In genomic region chr4:77859256-77859655, GRCh38 we compare ENCODE assay signal across 20 cellular contexts. TPM values are rescaled to one million over a fixed set of nuclear protein-coding genes. Genes with fewer than 3 reads are reported as not detected.
A peak's percentile ranks its signal among the peaks of the same experiment; 100 is the strongest.
DNase-seq lines count a peak whose midpoint lies in the region; ATAC-seq, FAIRE-seq and TF ChIP-seq lines count a peak whose summit lies in the region.
"Had no signal": no experiment of that assay in that cellular context is flagged by ENCODE, and none has a peak within 500 bp of the region (broad histone marks: within the 10 kb centered on the region; RNA-seq: fewer than 3 reads in every experiment).

No MANE protein-coding gene starts in this region.

- POLR2A ChIA-PET in endothelial cell of umbilical vein (lab: Charles Lee) = no interaction called here

- peak overlapping the region in 5 of 7 donors; percentile 7 to 71 (median 61) for H3K27ac Mint-ChIP-seq in CD14-positive monocyte

- H3K36me3 ChIP-seq in endothelial cell of umbilical vein (ENCODE audit: control insufficient read depth in 2 of 2, extremely low read depth in 1 of 2, insufficient read depth in 2 of 2, low read length in 2 of 2) = no peaks in the 10 kb centered on the region
- H3K36me3 ChIP-seq: cardiac muscle cell, HAP-1 had no signal

- no peak overlapping the region for H3K4me3 Mint-ChIP-seq in CD14-positive monocyte
- H3K4me3 Mint-ChIP-seq: memory B cell had no signal

- peaks cover 29% of the 10 kb centered on the region for H3K4me1 ChIP-seq in endothelial cell of umbilical vein (ENCODE audit: control insufficient read depth, extremely low read depth, insufficient read depth, low read length)

- TF ChIP-seq CTCF in CD14-positive monocyte (IDR thresholded peaks at IDR 0.05) (no peak), endothelial cell of umbilical vein (IDR thresholded peaks at IDR 0.05; ENCODE audit: extremely low read depth in 1 of 2, insufficient read depth in 1 of 2, low read depth in 1 of 2, low read length in 2 of 2) (no peak)

- H3K9me3 Mint-ChIP-seq in CD14-positive monocyte = peaks cover 0 to 2% (median 0%) of the 10 kb centered on the region in 7 donors
- H3K9me3 Mint-ChIP-seq: memory B cell, naive B cell had no signal

- no peaks in the 10 kb centered on the region for H3K9me3 ChIP-seq in endothelial cell of umbilical vein (replicated peaks; ENCODE audit: control insufficient read depth, insufficient read depth, low read length)
- H3K9me3 ChIP-seq: HAP-1 had no signal

- dilution Hi-C loops in endothelial cell of umbilical vein (cut with MboI; ENCODE audit: extremely low pct_ligation_motif_present, low sequenced_read_pairs) = no loop called here

- peaks cover 0 to 2% of the 10 kb centered on the region in 2 donors for H3K36me3 Mint-ChIP-seq in CD14-positive monocyte
- H3K36me3 Mint-ChIP-seq: memory B cell had no signal

- FAIRE-seq in endothelial cell of umbilical vein (lab: Jason Lieb, UNC) = no peak
- FAIRE-seq: A204.1 had no signal

- H4K20me1 ChIP-seq in endothelial cell of umbilical vein (replicated peaks; ENCODE audit: control insufficient read depth, extremely low read depth, insufficient read depth, low read length) = no peaks in the 10 kb centered on the region

- H3K79me2 ChIP-seq in endothelial cell of umbilical vein (ENCODE audit: control insufficient read depth, insufficient read depth, low read length) = peaks cover 16% of the 10 kb centered on the region

- BruUV-seq in endothelial cell of umbilical vein (replicated peaks; lab: Mats Ljungman, UMichigan) = no TSS peak

- CTCF ChIA-PET in endothelial cell of umbilical vein (lab: Charles Lee) = no interaction called here

- no peak overlapping the region for H3K27ac ChIP-seq in endothelial cell of umbilical vein (ENCODE audit: insufficient read depth, low read depth, low read length)
- H3K27ac ChIP-seq: cardiac muscle cell, HL-60 had no signal

- no peaks in the 10 kb centered on the region for H3K9me1 ChIP-seq in endothelial cell of umbilical vein (replicated peaks; ENCODE audit: control insufficient read depth, extremely low read depth, insufficient read depth, low read length)

- DNase-seq in NCI-H2196 (lab: John Stamatoyannopoulos, UW; ENCODE audit: unreplicated experiment) (peak; percentile 2), NCI-H2196 treated with DMSO at 0.1 percent for 48 hours (lab: John Stamatoyannopoulos, UW; ENCODE audit: unreplicated experiment) (no peak), CD14-positive monocyte (ENCODE audit: low spot score) (no peak), NCI-H1105 (lab: John Stamatoyannopoulos, UW) (peak; percentile 15), endothelial cell of umbilical vein (ENCODE audit: low read depth, low spot score) (peak; percentile 34), GM03348 (ENCODE audit: low spot score) (no peak)
- DNase-seq: activated CD4-positive, alpha-beta T cell treated with anti-CD3 and anti-CD28 coated beads, Interleukin-2, amount 50 U/mL, for 4 hours; erythroblast; IMR-90; MV-4-11; naive B cell; NCI-H1930; NCI-H446 had no signal

- no peak overlapping the region for H3K4me2 ChIP-seq in endothelial cell of umbilical vein (ENCODE audit: insufficient read depth, low read length)

- TF ChIP-seq POLR2A in endothelial cell of umbilical vein (IDR thresholded peaks at IDR 0.05; ENCODE audit: low read depth, low read length) = no peak

- no peak overlapping the region for H3K9ac ChIP-seq in endothelial cell of umbilical vein (replicated peaks; ENCODE audit: extremely low read depth, insufficient read depth, low read length)

- no peak overlapping the region for H2AFZ ChIP-seq in endothelial cell of umbilical vein (ENCODE audit: low read depth, low read length)

- H3K27me3 Mint-ChIP-seq in CD14-positive monocyte (ENCODE audit: low read depth in 3 of 3) = peaks cover 0 to 3% (median 0%) of the 10 kb centered on the region in 3 donors
- H3K27me3 Mint-ChIP-seq: memory B cell had no signal

- H3K4me1 Mint-ChIP-seq in CD14-positive monocyte = peaks cover 51% of the 10 kb centered on the region

- H3K4me3 ChIP-seq in endothelial cell of umbilical vein (replicated peaks in 1 of 3; ENCODE audit: insufficient read depth in 1 of 3, low read depth in 1 of 3, low read length in 3 of 3) = no peak overlapping the region
- H3K4me3 ChIP-seq: cardiac muscle cell, HAP-1 had no signal

- ATAC-seq in HG03175 (IDR thresholded peaks at IDR 0.05; ENCODE audit: unreplicated experiment) = no peak
- no peak for ATAC-seq in GM18861 (IDR thresholded peaks at IDR 0.05; ENCODE audit: unreplicated experiment)

- H3K27me3 ChIP-seq in endothelial cell of umbilical vein (ENCODE audit: control insufficient read depth in 2 of 2, insufficient read depth in 2 of 2, low read length in 2 of 2) = no peaks in the 10 kb centered on the region
- H3K27me3 ChIP-seq: cardiac muscle cell had no signal

- intact Hi-C loops in CD14-positive monocyte (cut with micrococcal nuclease) (no loop called here), endothelial cell of umbilical vein (cut with micrococcal nuclease) (no loop called here)

TF ChIP-seq in endothelial cell of umbilical vein, 7 proteins besides CTCF, POLR2A, EP300 and RAD21:
- TF ChIP-seq GATA2 (IDR thresholded peaks at IDR 0.05; ENCODE audit: insufficient read depth, insufficient read length, low read depth, low read length) = no peak
- no peak for TF ChIP-seq MYC (IDR thresholded peaks at IDR 0.05; ENCODE audit: low read depth, low read length)
- TF ChIP-seq EZH2 (IDR thresholded peaks at IDR 0.05; ENCODE audit: borderline replicate concordance, low read depth, low read length, severe bottlenecking) = no peak
- TF ChIP-seq MAX (IDR thresholded peaks at IDR 0.05; ENCODE audit: insufficient read depth, insufficient read length) = no peak
- no peak for TF ChIP-seq FOS (IDR thresholded peaks at IDR 0.05; ENCODE audit: borderline replicate concordance, insufficient read depth, low read length)

RNA-seq across cellular contexts. Expression of gene MRPL1, which starts 3.4 kb away (rescaled TPM):
- polyA plus RNA-seq in CD14-positive monocyte (10 to 100 TPM; 10.7 to 11.8 TPM), endothelial cell of umbilical vein (6.0 and 11.5 TPM in 2 replicates)
- total RNA-seq in endothelial cell of umbilical vein = 38.6 and 42.9 TPM in 2 replicates
- 27.7 and 31.5 TPM in 2 replicates for polyA plus RNA-seq in endothelial cell of umbilical vein (2011; cell fraction: cytosol; rRNA removed)
- 14.3 and 25.2 TPM in 2 replicates for polyA plus RNA-seq in endothelial cell of umbilical vein (2011; cell fraction: nucleus; rRNA removed)
- 25.2 and 49.8 TPM in 2 replicates for polyA plus RNA-seq in endothelial cell of umbilical vein (2012)
- polyA minus RNA-seq in endothelial cell of umbilical vein = 6.3 and 11.2 TPM in 2 replicates
- polyA minus RNA-seq in endothelial cell of umbilical vein (2011; cell fraction: cytosol; rRNA and poly(A)+ RNA removed) = 4.5 TPM
- polyA minus RNA-seq in endothelial cell of umbilical vein (2011; cell fraction: nucleus; rRNA and poly(A)+ RNA removed) = 14.1 and 19.9 TPM in 2 replicates

RNA-seq across cellular contexts. Expression of gene CNOT6L, which starts 40.1 kb away (rescaled TPM):
- polyA plus RNA-seq in CD14-positive monocyte (10 to 100 TPM; 26.3 to 26.4 TPM), endothelial cell of umbilical vein (7.7 and 8.5 TPM in 2 replicates)
- 60.7 and 66.8 TPM in 2 replicates for total RNA-seq in endothelial cell of umbilical vein
- polyA plus RNA-seq in endothelial cell of umbilical vein (2011; cell fraction: cytosol; rRNA removed) = 13.4 and 13.6 TPM in 2 replicates
- 24.0 and 28.1 TPM in 2 replicates for polyA plus RNA-seq in endothelial cell of umbilical vein (2011; cell fraction: nucleus; rRNA removed)
- polyA plus RNA-seq in endothelial cell of umbilical vein (2012) = 16.4 and 23.5 TPM in 2 replicates
- 72.2 and 80.7 TPM in 2 replicates for polyA minus RNA-seq in endothelial cell of umbilical vein
- 10.4 TPM for polyA minus RNA-seq in endothelial cell of umbilical vein (2011; cell fraction: cytosol; rRNA and poly(A)+ RNA removed)
- 61.8 and 92.4 TPM in 2 replicates for polyA minus RNA-seq in endothelial cell of umbilical vein (2011; cell fraction: nucleus; rRNA and poly(A)+ RNA removed)

Comparison
In these comparisons a context has a peak if more than half of its experiments do, and no peak if none do; other contexts are left out.
1. DNase-seq: peak in NCI-H2196 (single experiment), NCI-H1105 (single experiment) and endothelial cell of umbilical vein (single experiment); none in NCI-H2196 treated with DMSO at 0.1 percent for 48 hours (single experiment), CD14-positive monocyte (single experiment) and GM03348 (single experiment).